ENCODE assay signal across 28 cellular contexts in the genomic region with DNA sequence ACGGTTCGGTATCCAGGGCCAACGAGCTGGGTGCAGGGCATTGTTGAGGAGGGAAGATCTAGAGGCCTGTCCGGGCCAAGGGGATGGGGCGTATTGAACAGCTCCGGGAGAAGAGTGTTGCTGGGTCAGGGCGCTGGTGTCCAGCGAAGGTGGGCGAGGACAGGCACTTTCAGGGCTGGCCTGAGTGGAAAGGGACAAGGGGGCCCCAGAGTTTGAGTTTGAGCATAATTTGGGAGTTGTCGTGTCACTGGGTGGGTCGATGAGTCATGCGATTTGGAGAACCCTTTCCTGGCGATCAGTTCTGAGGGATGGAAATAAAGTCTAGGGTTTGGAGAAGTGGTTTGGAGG. TPM values are rescaled to one million over a fixed set of nuclear protein-coding genes. Genes with fewer than 3 reads are reported as not detected.
A peak's percentile ranks its signal among the peaks of the same experiment; 100 is the strongest.
DNase-seq lines count a peak whose midpoint lies in the region; TF ChIP-seq lines count a peak whose summit lies in the region.
"Had no signal": no experiment of that assay in that cellular context is flagged by ENCODE, and none has a peak within 500 bp of the region (broad histone marks: within the 10 kb centered on the region; RNA-seq: fewer than 3 reads in every experiment).

No MANE protein-coding gene starts in this region.

- BruUV-seq in MCF 10A (replicated peaks; lab: Mats Ljungman, UMichigan), result no TSS peak

- H3K27me3 Mint-ChIP-seq in MCF 10A (ENCODE audit: insufficient read depth, unreplicated experiment), result no peaks in the 10 kb centered on the region
- peaks cover 1% of the 10 kb centered on the region for H3K27me3 Mint-ChIP-seq in glutamatergic neuron (ENCODE audit: unreplicated experiment)
- H3K27me3 Mint-ChIP-seq in nephron progenitor cell (ENCODE audit: low read depth, poor library complexity), result peaks cover 35% of the 10 kb centered on the region
- peaks cover 12% of the 10 kb centered on the region for H3K27me3 Mint-ChIP-seq in chondrocyte (ENCODE audit: low read depth)

- H3K27ac ChIP-seq in breast epithelium, result peak overlapping the region; percentile 45 to 69
- peak overlapping the region in 3 of 4 donors; percentile 19 to 81 (median 74) for H3K27ac ChIP-seq in tibial nerve
- H3K27ac ChIP-seq: 22Rv1, sigmoid colon had no signal

- intact Hi-C loops in breast epithelium (cut with DNase I; ENCODE audit: low total_unique reads), result no loop called here
- intact Hi-C loops in MCF 10A (cut with micrococcal nuclease), result no loop called here

- DNase-seq in breast epithelium (ENCODE audit: low spot score in 2 of 2) (no peak), MCF 10A (ENCODE audit: unreplicated experiment) (no peak), glutamatergic neuron (no peak), nephron progenitor cell (no peak), tibial nerve (ENCODE audit: low spot score in 2 of 2) (no peak), NCI-H345 treated with DMSO at 0.1 percent for 48 hours (lab: John Stamatoyannopoulos, UW; ENCODE audit: unreplicated experiment) (no peak), chondrocyte (ENCODE audit: low spot score) (no peak)
- no peak for DNase-seq in activated CD4-positive, CD25-positive, alpha-beta regulatory T cell treated with anti-CD3 and anti-CD28 coated beads, Interleukin-2, amount 50 U/mL, for 72 hours
- DNase-seq: activated B cell treated with CpG ODN at 0.5 μM for 24 hours; activated T-cell treated with anti-CD3 and anti-CD28 coated beads, Interleukin-2, amount 50 U/mL, for 72 hours; Calu3; EL; KG1; midbrain; NCI-H2081 treated with DMSO at 0.1 percent for 48 hours; NCI-H510A; nucleus accumbens; SHP77; sigmoid colon; stimulated activated CD4-positive, alpha-beta T cell treated with anti-CD3 and anti-CD28 coated beads, Interleukin-1b, Interleukin-23, amount 100 ng/mL, for 48 hours; substantia nigra had no signal

- POLR2A ChIA-PET in MCF 10A (lab: Yijun Ruan, JAX), result no interaction called here

- H3K27ac Mint-ChIP-seq in MCF 10A (ENCODE audit: low read depth, unreplicated experiment) (no peak overlapping the region), glutamatergic neuron (ENCODE audit: unreplicated experiment) (no peak overlapping the region), nephron progenitor cell (no peak overlapping the region), chondrocyte (ENCODE audit: unreplicated experiment) (no peak overlapping the region)
- H3K27ac Mint-ChIP-seq: activated B cell treated with CpG ODN at 0.5 μM for 24 hours; activated naive CD8-positive, alpha-beta T cell; activated T-cell treated with anti-CD3 and anti-CD28 coated beads, Interleukin-2, amount 50 U/mL, for 72 hours; B cell; T-helper 1 cell treated with Interleukin-12 subunit alpha and Interleukin-12 subunit beta and Interleukin-4 antibody, amounts not matched to agents 30 μg/mL and 1 μg/mL, for 36 hours had no signal

- TF ChIP-seq CTCF in breast epithelium (IDR thresholded peaks at IDR 0.05), result no peak
- no peak for TF ChIP-seq CTCF in MCF 10A (IDR thresholded peaks at IDR 0.05; ENCODE audit: unreplicated experiment)
- TF ChIP-seq CTCF in glutamatergic neuron (IDR thresholded peaks at IDR 0.05; ENCODE audit: partially characterized antibody, unreplicated experiment), result no peak
- no peak for TF ChIP-seq CTCF in nephron progenitor cell (IDR thresholded peaks at IDR 0.05)
- no peak for TF ChIP-seq CTCF in tibial nerve (IDR thresholded peaks at IDR 0.05)
- no peak for TF ChIP-seq CTCF in chondrocyte (IDR thresholded peaks at IDR 0.05)

- H3K4me3 Mint-ChIP-seq in MCF 10A (ENCODE audit: unreplicated experiment) (no peak overlapping the region), glutamatergic neuron (ENCODE audit: unreplicated experiment) (peak overlapping the region; percentile 82), nephron progenitor cell (peak overlapping the region; percentile 84), chondrocyte (ENCODE audit: unreplicated experiment) (no peak overlapping the region)
- H3K4me3 Mint-ChIP-seq: activated B cell treated with CpG ODN at 0.5 μM for 24 hours; activated naive CD8-positive, alpha-beta T cell; activated T-cell treated with anti-CD3 and anti-CD28 coated beads, Interleukin-2, amount 50 U/mL, for 72 hours; B cell; T-helper 1 cell treated with Interleukin-12 subunit alpha and Interleukin-12 subunit beta and Interleukin-4 antibody, amounts not matched to agents 30 μg/mL and 1 μg/mL, for 36 hours had no signal

- 7 to 53% methylated on average over 13 of the region's 13 CpGs for WGBS in tibial nerve, 2 donors

- TF ChIP-seq POLR2A in breast epithelium (IDR thresholded peaks at IDR 0.05) (no peak), tibial nerve (IDR thresholded peaks at IDR 0.05) (no peak)

- H3K36me3 ChIP-seq in breast epithelium (no peaks in the 10 kb centered on the region), tibial nerve (no peaks in the 10 kb centered on the region)
- H3K36me3 ChIP-seq: HAP-1, sigmoid colon had no signal

- H3K4me1 Mint-ChIP-seq in MCF 10A (ENCODE audit: insufficient read depth, unreplicated experiment) (no peaks in the 10 kb centered on the region), glutamatergic neuron (ENCODE audit: low read depth, unreplicated experiment) (peaks cover 6% of the 10 kb centered on the region), nephron progenitor cell (peaks cover 16% of the 10 kb centered on the region), chondrocyte (ENCODE audit: low read depth) (no peaks in the 10 kb centered on the region)
- H3K4me1 Mint-ChIP-seq: activated B cell treated with CpG ODN at 0.5 μM for 24 hours, B cell had no signal

- no peaks in the 10 kb centered on the region for H3K9me3 Mint-ChIP-seq in MCF 10A (ENCODE audit: unreplicated experiment)
- H3K9me3 Mint-ChIP-seq in glutamatergic neuron (ENCODE audit: unreplicated experiment), result peaks cover 1% of the 10 kb centered on the region
- peaks cover 47% of the 10 kb centered on the region for H3K9me3 Mint-ChIP-seq in nephron progenitor cell
- peaks cover 20% of the 10 kb centered on the region for H3K9me3 Mint-ChIP-seq in chondrocyte (ENCODE audit: low read depth)
- H3K9me3 Mint-ChIP-seq: activated B cell treated with CpG ODN at 0.5 μM for 24 hours; activated T-cell treated with anti-CD3 and anti-CD28 coated beads, Interleukin-2, amount 50 U/mL, for 72 hours; T-helper 1 cell treated with Interleukin-12 subunit alpha and Interleukin-12 subunit beta and Interleukin-4 antibody, amounts not matched to agents 30 μg/mL and 1 μg/mL, for 36 hours had no signal

- H3K36me3 Mint-ChIP-seq in MCF 10A (ENCODE audit: insufficient read depth, unreplicated experiment) (peaks cover 6% of the 10 kb centered on the region), glutamatergic neuron (ENCODE audit: unreplicated experiment) (no peaks in the 10 kb centered on the region), nephron progenitor cell (ENCODE audit: low read depth) (no peaks in the 10 kb centered on the region), chondrocyte (ENCODE audit: low read depth) (no peaks in the 10 kb centered on the region)
- H3K36me3 Mint-ChIP-seq: activated naive CD8-positive, alpha-beta T cell had no signal

- no peak for TF ChIP-seq EP300 in tibial nerve (IDR thresholded peaks at IDR 0.05)

- H3K9me3 ChIP-seq in breast epithelium (no peaks in the 10 kb centered on the region), tibial nerve (no peaks in the 10 kb centered on the region)
- H3K9me3 ChIP-seq: HAP-1, sigmoid colon had no signal

- H3K4me3 ChIP-seq in breast epithelium (peak overlapping the region; percentile 31 to 61 (median 50)), tibial nerve (peak overlapping the region in 3 of 4 donors; percentile 9 to 49 (median 27))
- H3K4me3 ChIP-seq: HAP-1 had no signal

- no peaks in the 10 kb centered on the region for H3K4me1 ChIP-seq in breast epithelium
- H3K4me1 ChIP-seq in tibial nerve, result no peaks in the 10 kb centered on the region
- H3K4me1 ChIP-seq: HAP-1, sigmoid colon had no signal

- H3K27me3 ChIP-seq in breast epithelium (peaks cover 0 to 45% of the 10 kb centered on the region in 2 donors), tibial nerve (peaks cover 0 to 9% of the 10 kb centered on the region in 2 donors)

- CTCF ChIA-PET in MCF 10A (lab: Yijun Ruan, JAX), result interaction anchor here (0.5 to 0.7 kb wide), 2 partner anchors 11 to 17 kb away, joined by 3 read pairs; no protein-coding TSS in a partner anchor

RNA-seq across cellular contexts. Expression of gene PRRG3, which starts 0.3 kb away (rescaled TPM):
- total RNA-seq in breast epithelium, result 1 to 10 TPM; 1.3 to 2.3 (median 1.8) TPM
- not detected in 2 replicates for total RNA-seq in MCF 10A (2022)
- 2.0 TPM for total RNA-seq in glutamatergic neuron (ENCODE audit: unreplicated experiment)
- total RNA-seq in tibial nerve, result 10 to 100 TPM; 14.0 to 55.7 (median 15.9) TPM
- total RNA-seq in chondrocyte, result not detected in 3 replicates
- total RNA-seq: activated B cell treated with CpG ODN at 0.5 μM for 24 hours; activated T-cell treated with anti-CD3 and anti-CD28 coated beads, Interleukin-2, amount 50 U/mL, for 72 hours; B cell; Calu3; dermis microvascular lymphatic vessel endothelial cell had no signal

RNA-seq across cellular contexts. Expression of gene FATE1, which starts 20.3 kb away (rescaled TPM):
- total RNA-seq in breast epithelium (not detected), MCF 10A (2022) (not detected in 2 replicates), glutamatergic neuron (ENCODE audit: unreplicated experiment) (not detected), tibial nerve (not detected), chondrocyte (not detected in 3 replicates)
- total RNA-seq: activated B cell treated with CpG ODN at 0.5 μM for 24 hours; activated T-cell treated with anti-CD3 and anti-CD28 coated beads, Interleukin-2, amount 50 U/mL, for 72 hours; B cell; Calu3; dermis microvascular lymphatic vessel endothelial cell; sigmoid colon had no signal

RNA-seq across cellular contexts. Expression of gene CNGA2, which starts 39.0 kb away (rescaled TPM):
- total RNA-seq in breast epithelium (not detected), MCF 10A (2022) (not detected in 2 replicates), glutamatergic neuron (ENCODE audit: unreplicated experiment) (not detected), tibial nerve (not detected), chondrocyte (not detected in 3 replicates)
- total RNA-seq: activated B cell treated with CpG ODN at 0.5 μM for 24 hours; activated T-cell treated with anti-CD3 and anti-CD28 coated beads, Interleukin-2, amount 50 U/mL, for 72 hours; B cell; Calu3; dermis microvascular lymphatic vessel endothelial cell; glomerular endothelial cell; sigmoid colon had no signal

Comparison
In these comparisons a context has a peak if more than half of its experiments do, and no peak if none do; other contexts are left out.
1. H3K4me3 Mint-ChIP-seq: peak in glutamatergic neuron (single experiment) and nephron progenitor cell (single experiment); none in MCF 10A (single experiment) and chondrocyte (single experiment).